8 cellular contexts compared by ENCODE assay signal in genomic region chr14:23005861-23006534, GRCh38. TPM values are rescaled to one million over a fixed set of nuclear protein-coding genes. Genes with fewer than 3 reads are reported as not detected.
DNase-seq lines count a peak whose midpoint lies in the region; ATAC-seq, FAIRE-seq and TF ChIP-seq lines count a peak whose summit lies in the region.

No MANE protein-coding gene starts in this region.

- H3K4me3 Mint-ChIP-seq in endodermal cell, result peak overlapping the region; percentile 79
- H3K4me3 Mint-ChIP-seq in progenitor cell of endocrine pancreas (ENCODE audit: low read depth), result peak overlapping the region; percentile 87

- peaks cover 3% of the 10 kb centered on the region for H3K9me3 Mint-ChIP-seq in endodermal cell
- H3K9me3 Mint-ChIP-seq in progenitor cell of endocrine pancreas (ENCODE audit: low read depth), result peaks cover 6% of the 10 kb centered on the region

- H3K36me3 Mint-ChIP-seq in endodermal cell (ENCODE audit: low read depth) (no peaks in the 10 kb centered on the region), progenitor cell of endocrine pancreas (ENCODE audit: insufficient read depth) (peaks cover 4% of the 10 kb centered on the region)

- no peaks in the 10 kb centered on the region for H3K36me3 ChIP-seq in OCI-LY1 (ENCODE audit: insufficient read depth, low read length)
- no peaks in the 10 kb centered on the region for H3K36me3 ChIP-seq in endodermal cell (ENCODE audit: control insufficient read depth, insufficient read depth, low read length)

- ATAC-seq in HG03159 (IDR thresholded peaks at IDR 0.05; ENCODE audit: unreplicated experiment), result no peak

- DNase-seq in G401 (ENCODE audit: low spot score), result peak; percentile 38
- no peak for DNase-seq in endodermal cell
- DNase-seq in progenitor cell of endocrine pancreas (ENCODE audit: low spot score, unreplicated experiment), result no peak
- no peak for DNase-seq in AG20443 (ENCODE audit: low spot score)
- DNase-seq in islet precursor cell, result no peak
- no peak for DNase-seq in frontal cortex (ENCODE audit: low spot score in 2 of 2)

- no peaks in the 10 kb centered on the region for H3K27me3 Mint-ChIP-seq in endodermal cell (ENCODE audit: insufficient read depth)
- no peaks in the 10 kb centered on the region for H3K27me3 Mint-ChIP-seq in progenitor cell of endocrine pancreas

- peaks cover 19% of the 10 kb centered on the region for H3K4me1 Mint-ChIP-seq in endodermal cell
- H3K4me1 Mint-ChIP-seq in progenitor cell of endocrine pancreas (ENCODE audit: low read depth), result peaks cover 20% of the 10 kb centered on the region

- H3K4me3 ChIP-seq in OCI-LY1 (ENCODE audit: low read depth, low read length, poor library complexity, severe bottlenecking), result peak overlapping the region; percentile 74
- peak overlapping the region; percentile 92 for H3K4me3 ChIP-seq in endodermal cell (ENCODE audit: low read length)

- H3K27ac Mint-ChIP-seq in endodermal cell (peak overlapping the region; percentile 95), progenitor cell of endocrine pancreas (peak overlapping the region; percentile 97)

- peak overlapping the region; percentile 70 for H3K4me2 ChIP-seq in OCI-LY1 (ENCODE audit: low read length)

- no peaks in the 10 kb centered on the region for H4K20me1 ChIP-seq in OCI-LY1 (ENCODE audit: insufficient read depth, low read length)

- H3K9ac ChIP-seq in OCI-LY1 (ENCODE audit: low read length) (peak overlapping the region; percentile 88), endodermal cell (ENCODE audit: extremely low read depth, low read length, poor library complexity, severe bottlenecking) (peak overlapping the region; percentile 73)

- no peaks in the 10 kb centered on the region for H3K9me2 ChIP-seq in OCI-LY1 (ENCODE audit: low read depth, low read length)

- in situ Hi-C loops in G401 (cut with HindIII; ENCODE audit: low sequenced_read_pairs), result no loop called here

- peaks cover 9% of the 10 kb centered on the region; the same call in 1 of the 2 replicates for H3F3A ChIP-seq in OCI-LY1 (ENCODE audit: insufficient read depth, low read length)

- TF ChIP-seq CTCF in OCI-LY1 (IDR thresholded peaks at IDR 0.05; ENCODE audit: low read length) (no peak), endodermal cell (conservative IDR thresholded peaks at IDR 0.05) (no peak), progenitor cell of endocrine pancreas (IDR thresholded peaks at IDR 0.05; ENCODE audit: unreplicated experiment) (no peak)

- H3K4me1 ChIP-seq in OCI-LY1 (ENCODE audit: insufficient read depth, low read length, severe bottlenecking), result peaks cover 46% of the 10 kb centered on the region
- peaks cover 4% of the 10 kb centered on the region for H3K4me1 ChIP-seq in endodermal cell (ENCODE audit: control insufficient read depth, insufficient read depth, low read length)

- H3K9me3 ChIP-seq in OCI-LY1 (ENCODE audit: low read length) (no peaks in the 10 kb centered on the region), endodermal cell (ENCODE audit: control insufficient read depth, low read length) (no peaks in the 10 kb centered on the region)

- no peaks in the 10 kb centered on the region for H3K79me2 ChIP-seq in OCI-LY1 (ENCODE audit: insufficient read depth, low read length)

- H2AFZ ChIP-seq in OCI-LY1 (ENCODE audit: low read length), result no peak overlapping the region

- 68 to 69% methylated on average over 5 to 6 of the region's 6 CpGs for WGBS in endodermal cell (ENCODE audit: insufficient coverage in 1 of 2, insufficient read length in 1 of 2), 2 experiments

- peak overlapping the region; percentile 88 for H3K27ac ChIP-seq in OCI-LY1 (ENCODE audit: low read depth, low read length, poor library complexity, severe bottlenecking)
- no peak overlapping the region for H3K27ac ChIP-seq in endodermal cell (ENCODE audit: low read depth, low read length)

- H3K27me3 ChIP-seq in OCI-LY1 (ENCODE audit: insufficient read depth, low read length) (no peaks in the 10 kb centered on the region), endodermal cell (ENCODE audit: control insufficient read depth, insufficient read depth, low read length, poor library complexity, severe bottlenecking) (no peaks in the 10 kb centered on the region)

- no peak for FAIRE-seq in frontal cortex (lab: Jason Lieb, UNC)

RNA-seq across cellular contexts. Expression of gene C14orf93, which starts 3.9 kb away (rescaled TPM):
- total RNA-seq in G401 (2014; rRNA removed; shearing (Covaris generic)), result 8.7 and 15.1 TPM in 2 replicates
- total RNA-seq in endodermal cell, result 1 to 10 TPM; 7.0 to 9.4 TPM
- 9.6 TPM for polyA plus RNA-seq in endodermal cell (2013, experiment 1 of 2)
- polyA plus RNA-seq in endodermal cell (2013, experiment 2 of 2), result 11.2 TPM
- total RNA-seq in progenitor cell of endocrine pancreas, result 14.4 and 15.4 TPM in 2 replicates
- total RNA-seq in frontal cortex, result 4.5 TPM

RNA-seq across cellular contexts. Expression of gene AJUBA, which starts 23.6 kb away (rescaled TPM):
- total RNA-seq in G401 (2014; rRNA removed; shearing (Covaris generic)), result 16.4 and 17.0 TPM in 2 replicates
- total RNA-seq in endodermal cell (10 to 100 TPM; 34.2 to 51.4 TPM), progenitor cell of endocrine pancreas (97.1 and 104 TPM in 2 replicates), frontal cortex (4.5 TPM)
- polyA plus RNA-seq in endodermal cell (2013, experiment 1 of 2), result 46.6 TPM
- polyA plus RNA-seq in endodermal cell (2013, experiment 2 of 2), result 47.8 TPM

RNA-seq across cellular contexts. Expression of gene PSMB5, which starts 28.7 kb away (rescaled TPM):
- 447 and 480 TPM in 2 replicates for total RNA-seq in G401 (2014; rRNA removed; shearing (Covaris generic))
- total RNA-seq in endodermal cell (100 to 1,000 TPM; 227 to 257 TPM), progenitor cell of endocrine pancreas (156 and 165 TPM in 2 replicates), frontal cortex (194 TPM)
- 176 TPM for polyA plus RNA-seq in endodermal cell (2013, experiment 1 of 2)
- polyA plus RNA-seq in endodermal cell (2013, experiment 2 of 2), result 169 TPM

RNA-seq across cellular contexts. Expression of gene PSMB11, which starts 36.0 kb away (rescaled TPM):
- total RNA-seq in G401 (2014; rRNA removed; shearing (Covaris generic)), result not detected in 2 replicates
- not detected for total RNA-seq in endodermal cell
- not detected for polyA plus RNA-seq in endodermal cell (2013, experiment 1 of 2)
- not detected for polyA plus RNA-seq in endodermal cell (2013, experiment 2 of 2)
- not detected in 2 replicates for total RNA-seq in progenitor cell of endocrine pancreas
- total RNA-seq in frontal cortex, result under 0.01 TPM

RNA-seq across cellular contexts. Expression of gene HAUS4, which starts 49.1 kb away (rescaled TPM):
- 102 and 131 TPM in 2 replicates for total RNA-seq in G401 (2014; rRNA removed; shearing (Covaris generic))
- total RNA-seq in endodermal cell (10 to 100 TPM; 43.2 to 57.1 TPM), progenitor cell of endocrine pancreas (36.6 and 39.1 TPM in 2 replicates), frontal cortex (23.2 TPM)
- 64.7 TPM for polyA plus RNA-seq in endodermal cell (2013, experiment 1 of 2)
- 66.1 TPM for polyA plus RNA-seq in endodermal cell (2013, experiment 2 of 2)
